Comparison of ENCODE assay signal across 21 cellular contexts in the genomic region with DNA sequence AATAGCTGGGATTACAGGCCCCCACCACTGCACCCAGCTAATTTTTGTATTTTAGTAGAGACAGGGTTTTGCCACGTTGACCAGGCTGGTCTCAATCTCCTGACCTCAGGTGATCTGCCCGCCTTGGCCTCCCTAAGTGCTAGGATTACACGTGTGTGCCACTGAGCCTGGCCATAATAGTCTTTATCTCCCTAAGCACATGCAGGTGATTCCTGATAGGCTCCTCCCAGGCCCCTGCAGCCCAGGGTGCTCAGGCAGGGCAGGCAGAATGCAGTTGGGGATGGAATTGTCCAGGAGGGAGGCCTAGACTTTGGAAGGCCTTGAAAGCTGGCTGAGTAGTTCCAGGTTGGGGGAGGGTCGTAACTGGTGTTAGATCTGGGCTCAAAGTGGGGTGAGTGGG. TPM values are rescaled to one million over a fixed set of nuclear protein-coding genes. Genes with fewer than 3 reads are reported as not detected.
DNase-seq lines count a peak whose midpoint lies in the region; ATAC-seq, FAIRE-seq and TF ChIP-seq lines count a peak whose summit lies in the region.
"Had no signal": no experiment of that assay in that cellular context is flagged by ENCODE, and none has a peak within 500 bp of the region (broad histone marks: within the 10 kb centered on the region; RNA-seq: fewer than 3 reads in every experiment).

No MANE protein-coding gene starts in this region.

- POLR2A ChIA-PET in Caco-2 (lab: Charles Lee), result interaction anchor here (0.6 to 0.8 kb wide), 2 partner anchors 14 to 15 kb away, joined by 3 read pairs; partner anchors contain the start of gene GSK3A
- POLR2A ChIA-PET in K562 (lab: Yijun Ruan, JAX), result interaction anchor here (0.6 to 7.2 kb wide), 5 partner anchors 9 to 146 kb away, joined by 3 to 116 read pairs (median 3); partner anchors contain the start of genes GSK3A and ZNF526

- H3K9me1 ChIP-seq in K562 (ENCODE audit: control insufficient read depth, insufficient read depth, low read length), result no peaks in the 10 kb centered on the region

- no peaks in the 10 kb centered on the region for H3K27me3 Mint-ChIP-seq in CD4-positive, CD25-positive, alpha-beta regulatory T cell
- no peaks in the 10 kb centered on the region for H3K27me3 Mint-ChIP-seq in Caco-2 (ENCODE audit: insufficient read depth, unreplicated experiment)
- H3K27me3 Mint-ChIP-seq: activated B cell treated with CpG ODN at 0.5 μM for 24 hours; CD4-positive, alpha-beta memory T cell had no signal

- H3K36me3 ChIP-seq in CD4-positive, CD25-positive, alpha-beta regulatory T cell (ENCODE audit: control insufficient read depth, insufficient read depth, low read length), result peaks cover 81% of the 10 kb centered on the region
- H3K36me3 ChIP-seq in Caco-2 (ENCODE audit: control insufficient read depth, insufficient read depth, low read length) (peaks cover 8% of the 10 kb centered on the region), K562 (ENCODE audit: control insufficient read depth, insufficient read depth, low read length) (peaks cover 94% of the 10 kb centered on the region)
- H3K36me3 ChIP-seq: neural progenitor cell had no signal

- no peaks in the 10 kb centered on the region for H3K4me1 ChIP-seq in CD4-positive, CD25-positive, alpha-beta regulatory T cell (ENCODE audit: control insufficient read depth, insufficient read depth, low read length, poor library complexity, severe bottlenecking)
- H3K4me1 ChIP-seq in Caco-2, result peaks cover 2% of the 10 kb centered on the region; the same call in 1 of the 2 replicates
- H3K4me1 ChIP-seq in K562 (replicated peaks in 1 of 2; ENCODE audit: control insufficient read depth in 2 of 2, insufficient read depth in 2 of 2, low read length in 2 of 2), result peaks cover 21 to 35% of the 10 kb centered on the region in 2 experiments
- H3K4me1 ChIP-seq: lower lobe of right lung, neural progenitor cell had no signal

- BruUV-seq in Caco-2 (replicated peaks; lab: Mats Ljungman, UMichigan), result no TSS peak
- BruUV-seq in K562 (replicated peaks; lab: Mats Ljungman, UMichigan), result no TSS peak

- intact Hi-C loops in Caco-2 (cut with micrococcal nuclease; ENCODE audit: unreplicated experiment) (no loop called here), K562 (cut with micrococcal nuclease) (loop anchor here (5.0 kb wide), 1 partner anchor 46 kb away; no protein-coding TSS in a partner anchor)

- no peak for TF ChIP-seq RAD21 in K562 (CRISPR knock-in tag; conservative IDR thresholded peaks at IDR 0.05 in 1 of 2, IDR thresholded peaks at IDR 0.05 in 1 of 2)

- H3K9me3 ChIP-seq in CD4-positive, CD25-positive, alpha-beta regulatory T cell (ENCODE audit: control insufficient read depth in 2 of 2, low read length in 2 of 2), result no peaks in the 10 kb centered on the region
- H3K9me3 ChIP-seq in Caco-2, result no peaks in the 10 kb centered on the region
- no peaks in the 10 kb centered on the region for H3K9me3 ChIP-seq in K562 (replicated peaks; ENCODE audit: control insufficient read depth, insufficient read depth, low read depth, low read length)
- H3K9me3 ChIP-seq: lower lobe of right lung, mucosa of descending colon, transverse colon had no signal

- peaks cover 0 to 34% (median 8%) of the 10 kb centered on the region in 4 donors for H3K4me1 Mint-ChIP-seq in CD4-positive, CD25-positive, alpha-beta regulatory T cell
- H3K4me1 Mint-ChIP-seq in Caco-2 (ENCODE audit: low read depth, unreplicated experiment), result peaks cover 10% of the 10 kb centered on the region
- H3K4me1 Mint-ChIP-seq: activated B cell treated with CpG ODN at 0.5 μM for 24 hours had no signal

- WGBS in K562 (ENCODE audit: insufficient coverage, low coverage, missing lambda C conversion rate), result 15% methylated on average over 4 of the region's 4 CpGs

- TF ChIP-seq CTCF in Caco-2 (IDR thresholded peaks at IDR 0.05; ENCODE audit: insufficient read depth in 1 of 2, low read depth in 1 of 2, low read length in 1 of 2, severe bottlenecking in 1 of 2, unreplicated experiment in 1 of 2), result no peak
- TF ChIP-seq CTCF in K562 (IDR thresholded peaks at IDR 0.05 in 2 of 3, conservative IDR thresholded peaks at IDR 0.05 in 1 of 3; ENCODE audit: insufficient read depth in 2 of 3, low read depth in 1 of 3, low read length in 3 of 3), result no peak

- peak; percentile 71 for FAIRE-seq in K562 (lab: Jason Lieb, UNC)

- peak overlapping the region; percentile 69 for H3K4me2 ChIP-seq in K562 (ENCODE audit: insufficient read depth, low read length)
- H3K4me2 ChIP-seq: neural progenitor cell had no signal

- H3K27ac Mint-ChIP-seq in CD4-positive, CD25-positive, alpha-beta regulatory T cell, result peak overlapping the region in 2 of 3 donors; percentile 44 to 87
- H3K27ac Mint-ChIP-seq in Caco-2 (ENCODE audit: unreplicated experiment), result peak overlapping the region; percentile 45
- H3K27ac Mint-ChIP-seq: activated B cell treated with CpG ODN at 0.5 μM for 24 hours, neural progenitor cell had no signal

- ATAC-seq in CD4-positive, CD25-positive, alpha-beta regulatory T cell (ENCODE audit: low read depth in 2 of 2), result no peak
- ATAC-seq in K562, result peak; percentile 47
- ATAC-seq: lower lobe of right lung, mucosa of descending colon, Right ventricle myocardium inferior had no signal

- in situ Hi-C loops in K562 (cut with MboI), result no loop called here

- TF ChIP-seq POLR2A in K562 (conservative IDR thresholded peaks at IDR 0.05), result no peak

- H2AFZ ChIP-seq in K562 (ENCODE audit: low read depth, low read length), result no peak overlapping the region
- H2AFZ ChIP-seq: neural progenitor cell had no signal

- H3K36me3 Mint-ChIP-seq in CD4-positive, CD25-positive, alpha-beta regulatory T cell, result peaks cover 28% of the 10 kb centered on the region
- H3K36me3 Mint-ChIP-seq in Caco-2 (ENCODE audit: insufficient read depth, unreplicated experiment), result peaks cover 76% of the 10 kb centered on the region

- no peaks in the 10 kb centered on the region for H3K27me3 ChIP-seq in CD4-positive, CD25-positive, alpha-beta regulatory T cell (ENCODE audit: control insufficient read depth, insufficient read depth, low read length)
- H3K27me3 ChIP-seq in Caco-2 (replicated peaks; ENCODE audit: control insufficient read depth, insufficient read depth, low read length) (no peaks in the 10 kb centered on the region), K562 (ENCODE audit: control insufficient read depth in 2 of 2, insufficient read depth in 2 of 2, low read length in 2 of 2) (no peaks in the 10 kb centered on the region)
- H3K27me3 ChIP-seq: brain microvascular endothelial cell, neural progenitor cell, transverse colon had no signal

- H3K9ac ChIP-seq in K562 (ENCODE audit: insufficient read depth in 1 of 2, low read depth in 2 of 2, low read length in 2 of 2), result peak overlapping the region; percentile 29 to 37
- H3K9ac ChIP-seq: neural progenitor cell had no signal

- CTCF ChIA-PET in Caco-2 (lab: Charles Lee) (interaction anchor here (0.6 kb wide), 1 partner anchor 157 kb away, joined by 3 read pairs; no protein-coding TSS in a partner anchor), K562 (lab: Yijun Ruan, JAX; ENCODE audit: low intra/inter-chr PET ratio) (no interaction called here)

- no peak overlapping the region for H3K27ac ChIP-seq in CD4-positive, CD25-positive, alpha-beta regulatory T cell (ENCODE audit: insufficient read depth, low read length, poor library complexity, severe bottlenecking)
- H3K27ac ChIP-seq in K562 (ENCODE audit: extremely low read depth, low read depth, low read length), result peak overlapping the region; percentile 75
- H3K27ac ChIP-seq: brain microvascular endothelial cell, lower lobe of right lung, neural progenitor cell, transverse colon had no signal

- no peak for TF ChIP-seq EP300 in K562 (IDR thresholded peaks at IDR 0.05; ENCODE audit: low read length)

- no peak overlapping the region for H3K4me3 ChIP-seq in CD4-positive, CD25-positive, alpha-beta regulatory T cell (ENCODE audit: low read depth, low read length)
- H3K4me3 ChIP-seq in Caco-2 (ENCODE audit: low read depth, low read length) (no peak overlapping the region), K562 (no peak overlapping the region)
- H3K4me3 ChIP-seq: lower lobe of right lung, mucosa of descending colon, neural progenitor cell, transverse colon had no signal

- no peak overlapping the region for H3K4me3 Mint-ChIP-seq in CD4-positive, CD25-positive, alpha-beta regulatory T cell
- H3K4me3 Mint-ChIP-seq in Caco-2 (ENCODE audit: unreplicated experiment), result no peak overlapping the region
- H3K4me3 Mint-ChIP-seq: activated B cell treated with CpG ODN at 0.5 μM for 24 hours; CD4-positive, alpha-beta memory T cell; neural progenitor cell had no signal

- H3K79me2 ChIP-seq in K562 (ENCODE audit: control insufficient read depth, insufficient read depth, low read length), result peaks cover 46% of the 10 kb centered on the region

- no peak for DNase-seq in CD4-positive, CD25-positive, alpha-beta regulatory T cell
- DNase-seq in Caco-2 (no peak), K562 (ENCODE audit: extremely low read depth in 1 of 4, low spot score in 3 of 4) (peak in 2 of 4 experiments; percentile 48 to 67), superior temporal gyrus (ENCODE audit: extremely low spot score) (no peak), GM03348 (ENCODE audit: low spot score) (no peak)
- DNase-seq: activated B cell treated with CpG ODN at 0.5 μM for 24 hours, activated gamma-delta T cell, brain microvascular endothelial cell, DMS153, lower lobe of right lung, MM.1S, mucosa of descending colon, NCI-H1417, NCI-H2107, NCI-H446, OCI-M1, T1000, transverse colon had no signal

- H3K9me3 Mint-ChIP-seq in CD4-positive, CD25-positive, alpha-beta regulatory T cell, result peaks cover 0 to 1% (median 0%) of the 10 kb centered on the region in 7 donors
- H3K9me3 Mint-ChIP-seq in Caco-2 (ENCODE audit: unreplicated experiment), result no peaks in the 10 kb centered on the region
- H3K9me3 Mint-ChIP-seq: activated B cell treated with CpG ODN at 0.5 μM for 24 hours; CD4-positive, alpha-beta memory T cell; neural progenitor cell had no signal

- peaks cover 35% of the 10 kb centered on the region for H4K20me1 ChIP-seq in K562 (replicated peaks; ENCODE audit: control insufficient read depth, insufficient read depth, low read length)

RNA-seq across cellular contexts. Expression of gene ZNF526, which starts 8.5 kb away (rescaled TPM):
- total RNA-seq in CD4-positive, CD25-positive, alpha-beta regulatory T cell, result 8.8 TPM
- 1 to 10 TPM; 4.0 to 7.7 (median 5.3) TPM for polyA plus RNA-seq in CD4-positive, CD25-positive, alpha-beta regulatory T cell
- 19.4 and 22.6 TPM in 2 replicates for total RNA-seq in Caco-2 (2022)
- total RNA-seq in K562 (2011; cell fraction: chromatin; rRNA removed; ENCODE audit: low replicate concordance), result 21.1 and 52.8 TPM in 2 replicates
- 30.7 and 40.2 TPM in 2 replicates for total RNA-seq in K562 (2011; cell fraction: nucleolus; rRNA removed)
- 23.1 and 30.6 TPM in 2 replicates for total RNA-seq in K562 (2011; cell fraction: nucleoplasm; rRNA removed)
- 8.3 and 11.5 TPM in 2 replicates for total RNA-seq in K562 (2014; rRNA removed)
- total RNA-seq in K562 (2014; rRNA removed; fragmentation: Illumina TruSeq; extraction: Trizol), result 5.3 and 6.1 TPM in 2 replicates
- 7.6 and 8.2 TPM in 2 replicates for total RNA-seq in K562 (2015; rRNA removed; fragmentation: Illumina TruSeq; extraction: Trizol)
- total RNA-seq in K562 (2021), result 17.9 and 19.9 TPM in 2 replicates
- 4.2 and 8.3 TPM in 2 replicates for polyA plus RNA-seq in K562 (2011; rRNA removed)
- polyA plus RNA-seq in K562 (2011; cell fraction: cytosol; rRNA removed), result 5.2 and 8.1 TPM in 2 replicates
- 7.2 and 8.4 TPM in 2 replicates for polyA plus RNA-seq in K562 (2011; cell fraction: nucleus; rRNA removed)
- 8.0 and 13.2 TPM in 2 replicates for polyA plus RNA-seq in K562 (2012)
- 6.5 and 8.6 TPM in 2 replicates for polyA plus RNA-seq in K562 (2014; fragmentation: Illumina TruSeq; extraction: Trizol)
- polyA plus RNA-seq in K562 (2014; fragmentation: Nextera tagmentation; extraction: Ambion mirVana), result 1 to 10 TPM; 1.3 to 2.2 TPM
- 6.2 and 7.4 TPM in 2 replicates for polyA plus RNA-seq in K562 (2014; rRNA removed)
- polyA minus RNA-seq in K562 (2011; rRNA and poly(A)+ RNA removed), result 10.0 and 13.2 TPM in 2 replicates
- 6.9 TPM in 2 replicates for polyA minus RNA-seq in K562 (2011; cell fraction: cytosol; rRNA and poly(A)+ RNA removed)
- 9.0 and 12.9 TPM in 2 replicates for polyA minus RNA-seq in K562 (2011; cell fraction: nucleus; rRNA and poly(A)+ RNA removed)

RNA-seq across cellular contexts. Expression of gene DEDD2, which starts 11.2 kb away (rescaled TPM):
- total RNA-seq in CD4-positive, CD25-positive, alpha-beta regulatory T cell, result 99.8 TPM
- polyA plus RNA-seq in CD4-positive, CD25-positive, alpha-beta regulatory T cell, result 100 to 1,000 TPM; 155 to 179 (median 161) TPM
- total RNA-seq in Caco-2 (2022) (31.2 and 31.4 TPM in 2 replicates), K562 (2014; rRNA removed) (37.5 and 53.6 TPM in 2 replicates), K562 (2014; rRNA removed; fragmentation: Illumina TruSeq; extraction: Trizol) (12.5 and 16.8 TPM in 2 replicates), K562 (2015; rRNA removed; fragmentation: Illumina TruSeq; extraction: Trizol) (24.1 and 24.5 TPM in 2 replicates), K562 (2021) (35.9 and 37.3 TPM in 2 replicates)
- total RNA-seq in K562 (2011; cell fraction: chromatin; rRNA removed; ENCODE audit: low replicate concordance), result 11.8 and 32.9 TPM in 2 replicates
- total RNA-seq in K562 (2011; cell fraction: nucleolus; rRNA removed), result 28.2 and 29.9 TPM in 2 replicates
- total RNA-seq in K562 (2011; cell fraction: nucleoplasm; rRNA removed), result 20.2 and 21.2 TPM in 2 replicates
- polyA plus RNA-seq in K562 (2011; rRNA removed) (29.2 and 36.2 TPM in 2 replicates), K562 (2014; fragmentation: Illumina TruSeq; extraction: Trizol) (31.3 and 34.0 TPM in 2 replicates), K562 (2014; fragmentation: Nextera tagmentation; extraction: Ambion mirVana) (1 to 10 TPM; 4.3 to 4.7 TPM), K562 (2014; rRNA removed) (43.0 and 47.8 TPM in 2 replicates)
- polyA plus RNA-seq in K562 (2011; cell fraction: cytosol; rRNA removed), result 52.8 and 104 TPM in 2 replicates
- 35.0 and 53.5 TPM in 2 replicates for polyA plus RNA-seq in K562 (2011; cell fraction: nucleus; rRNA removed)
- polyA plus RNA-seq in K562 (2012), result 28.1 and 29.6 TPM in 2 replicates
- polyA minus RNA-seq in K562 (2011; rRNA and poly(A)+ RNA removed), result 9.9 and 15.1 TPM in 2 replicates
- 15.5 and 17.2 TPM in 2 replicates for polyA minus RNA-seq in K562 (2011; cell fraction: cytosol; rRNA and poly(A)+ RNA removed)
- polyA minus RNA-seq in K562 (2011; cell fraction: nucleus; rRNA and poly(A)+ RNA removed), result 8.8 and 9.7 TPM in 2 replicates

RNA-seq across cellular contexts. Expression of gene GSK3A, which starts 13.8 kb away (rescaled TPM):
- 31.3 TPM for total RNA-seq in CD4-positive, CD25-positive, alpha-beta regulatory T cell
- 10 to 100 TPM; 12.0 to 16.0 (median 12.9) TPM for polyA plus RNA-seq in CD4-positive, CD25-positive, alpha-beta regulatory T cell
- total RNA-seq in Caco-2 (2022) (59.6 and 60.2 TPM in 2 replicates), K562 (2014; rRNA removed) (22.7 and 25.2 TPM in 2 replicates), K562 (2014; rRNA removed; fragmentation: Illumina TruSeq; extraction: Trizol) (16.6 and 21.4 TPM in 2 replicates), K562 (2015; rRNA removed; fragmentation: Illumina TruSeq; extraction: Trizol) (31.4 and 33.3 TPM in 2 replicates), K562 (2021) (54.9 and 56.0 TPM in 2 replicates)
- total RNA-seq in K562 (2011; cell fraction: chromatin; rRNA removed; ENCODE audit: low replicate concordance), result 22.4 and 48.7 TPM in 2 replicates
- 25.8 and 28.0 TPM in 2 replicates for total RNA-seq in K562 (2011; cell fraction: nucleolus; rRNA removed)
- total RNA-seq in K562 (2011; cell fraction: nucleoplasm; rRNA removed), result 24.6 and 32.8 TPM in 2 replicates
- polyA plus RNA-seq in K562 (2011; rRNA removed) (49.3 and 61.9 TPM in 2 replicates), K562 (2014; fragmentation: Illumina TruSeq; extraction: Trizol) (90.0 and 90.7 TPM in 2 replicates), K562 (2014; fragmentation: Nextera tagmentation; extraction: Ambion mirVana) (under 1 TPM; 0.62 to 0.89 TPM), K562 (2014; rRNA removed) (54.2 and 55.4 TPM in 2 replicates)
- polyA plus RNA-seq in K562 (2011; cell fraction: cytosol; rRNA removed), result 72.0 and 94.0 TPM in 2 replicates
- polyA plus RNA-seq in K562 (2011; cell fraction: nucleus; rRNA removed), result 46.6 and 64.9 TPM in 2 replicates
- 48.3 and 56.6 TPM in 2 replicates for polyA plus RNA-seq in K562 (2012)
- 18.3 and 32.8 TPM in 2 replicates for polyA minus RNA-seq in K562 (2011; rRNA and poly(A)+ RNA removed)
- 31.4 and 33.4 TPM in 2 replicates for polyA minus RNA-seq in K562 (2011; cell fraction: cytosol; rRNA and poly(A)+ RNA removed)
- polyA minus RNA-seq in K562 (2011; cell fraction: nucleus; rRNA and poly(A)+ RNA removed), result 7.9 and 9.6 TPM in 2 replicates

RNA-seq across cellular contexts. Expression of gene ERF, which starts 26.3 kb away (rescaled TPM):
- 96.4 TPM for total RNA-seq in CD4-positive, CD25-positive, alpha-beta regulatory T cell
- 1 to 10 TPM; 1.4 to 7.5 (median 2.6) TPM for polyA plus RNA-seq in CD4-positive, CD25-positive, alpha-beta regulatory T cell
- total RNA-seq in Caco-2 (2022), result 134 and 149 TPM in 2 replicates
- total RNA-seq in K562 (2011; cell fraction: chromatin; rRNA removed; ENCODE audit: low replicate concordance), result 105 and 266 TPM in 2 replicates
- total RNA-seq in K562 (2011; cell fraction: nucleolus; rRNA removed), result 150 and 152 TPM in 2 replicates
- 89.4 and 93.6 TPM in 2 replicates for total RNA-seq in K562 (2011; cell fraction: nucleoplasm; rRNA removed)
- total RNA-seq in K562 (2014; rRNA removed), result 27.1 and 29.8 TPM in 2 replicates
- total RNA-seq in K562 (2014; rRNA removed; fragmentation: Illumina TruSeq; extraction: Trizol), result 19.0 and 20.0 TPM in 2 replicates
- total RNA-seq in K562 (2015; rRNA removed; fragmentation: Illumina TruSeq; extraction: Trizol), result 26.5 and 30.0 TPM in 2 replicates
- total RNA-seq in K562 (2021), result 72.7 and 75.4 TPM in 2 replicates
- polyA plus RNA-seq in K562 (2011; rRNA removed), result 27.0 and 41.5 TPM in 2 replicates
- 33.1 and 53.6 TPM in 2 replicates for polyA plus RNA-seq in K562 (2011; cell fraction: cytosol; rRNA removed)
- 142 and 197 TPM in 2 replicates for polyA plus RNA-seq in K562 (2011; cell fraction: nucleus; rRNA removed)
- polyA plus RNA-seq in K562 (2012), result 34.3 and 44.0 TPM in 2 replicates
- 28.9 and 45.7 TPM in 2 replicates for polyA plus RNA-seq in K562 (2014; fragmentation: Illumina TruSeq; extraction: Trizol)
- under 1 TPM; 0.03 to 0.13 TPM for polyA plus RNA-seq in K562 (2014; fragmentation: Nextera tagmentation; extraction: Ambion mirVana)
- 54.9 and 62.2 TPM in 2 replicates for polyA plus RNA-seq in K562 (2014; rRNA removed)
- polyA minus RNA-seq in K562 (2011; rRNA and poly(A)+ RNA removed), result 16.2 and 21.5 TPM in 2 replicates
- polyA minus RNA-seq in K562 (2011; cell fraction: cytosol; rRNA and poly(A)+ RNA removed), result 31.7 and 33.0 TPM in 2 replicates
- polyA minus RNA-seq in K562 (2011; cell fraction: nucleus; rRNA and poly(A)+ RNA removed), result 30.3 and 43.7 TPM in 2 replicates

RNA-seq across cellular contexts. Expression of gene CIC, which starts 40.4 kb away (rescaled TPM):
- 124 TPM for total RNA-seq in CD4-positive, CD25-positive, alpha-beta regulatory T cell
- under 1 TPM; 0.41 to 0.91 (median 0.68) TPM for polyA plus RNA-seq in CD4-positive, CD25-positive, alpha-beta regulatory T cell
- total RNA-seq in Caco-2 (2022) (44.8 and 47.8 TPM in 2 replicates), K562 (2014; rRNA removed) (13.6 and 13.7 TPM in 2 replicates), K562 (2014; rRNA removed; fragmentation: Illumina TruSeq; extraction: Trizol) (1.5 and 2.2 TPM in 2 replicates), K562 (2015; rRNA removed; fragmentation: Illumina TruSeq; extraction: Trizol) (8.6 and 8.7 TPM in 2 replicates), K562 (2021) (37.6 and 44.7 TPM in 2 replicates)
- total RNA-seq in K562 (2011; cell fraction: chromatin; rRNA removed; ENCODE audit: low replicate concordance), result 24.1 and 86.8 TPM in 2 replicates
- 64.6 and 65.9 TPM in 2 replicates for total RNA-seq in K562 (2011; cell fraction: nucleolus; rRNA removed)
- total RNA-seq in K562 (2011; cell fraction: nucleoplasm; rRNA removed), result 39.3 and 41.3 TPM in 2 replicates
- polyA plus RNA-seq in K562 (2011; rRNA removed) (3.0 and 5.8 TPM in 2 replicates), K562 (2014; fragmentation: Illumina TruSeq; extraction: Trizol) (12.0 and 21.5 TPM in 2 replicates), K562 (2014; fragmentation: Nextera tagmentation; extraction: Ambion mirVana) (under 1 TPM; 0.07 to 0.13 TPM), K562 (2014; rRNA removed) (18.9 and 19.9 TPM in 2 replicates)
- 4.3 and 10.0 TPM in 2 replicates for polyA plus RNA-seq in K562 (2011; cell fraction: cytosol; rRNA removed)
- polyA plus RNA-seq in K562 (2011; cell fraction: nucleus; rRNA removed), result 37.3 and 64.7 TPM in 2 replicates
- polyA plus RNA-seq in K562 (2012), result 24.4 and 27.9 TPM in 2 replicates
- 1.8 and 2.4 TPM in 2 replicates for polyA minus RNA-seq in K562 (2011; rRNA and poly(A)+ RNA removed)
- polyA minus RNA-seq in K562 (2011; cell fraction: cytosol; rRNA and poly(A)+ RNA removed), result 12.8 and 21.3 TPM in 2 replicates
- polyA minus RNA-seq in K562 (2011; cell fraction: nucleus; rRNA and poly(A)+ RNA removed), result 14.4 and 16.6 TPM in 2 replicates
